Comparison of ENCODE assay signal across 17 cellular contexts in the genomic region with DNA sequence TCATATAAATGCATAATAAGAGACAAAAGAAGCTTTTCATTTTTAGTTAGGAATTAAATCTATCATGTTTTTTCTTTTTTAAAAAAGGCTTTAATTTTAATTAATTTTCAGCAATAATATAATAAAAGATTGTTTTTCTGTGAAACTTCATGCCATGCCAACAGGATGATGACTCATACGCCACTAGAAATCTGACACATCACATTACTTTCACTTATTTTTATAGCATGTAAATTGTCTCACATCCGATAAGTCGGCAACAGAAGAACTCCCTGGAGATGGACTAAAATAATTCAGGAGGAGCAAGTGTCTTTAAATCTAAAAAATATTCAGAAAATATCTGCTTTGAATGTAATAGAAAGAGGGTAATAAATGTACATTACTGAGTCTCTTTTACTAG.
DNase-seq lines count a peak whose midpoint lies in the region; ATAC-seq and TF ChIP-seq lines count a peak whose summit lies in the region.
"Had no signal": no experiment of that assay in that cellular context is flagged by ENCODE, and none has a peak within 500 bp of the region (broad histone marks: within the 10 kb centered on the region; RNA-seq: fewer than 3 reads in every experiment).

No MANE protein-coding gene starts in this region.

- no peaks in the 10 kb centered on the region for H3K9me3 Mint-ChIP-seq in stimulated activated memory B cell treated with anti-CD40 and anti-IgM and Interleukin-4, amounts not matched to agents 10 μg/mL and 1 μg/mL and 100 μg/mL, for 72 hours
- no peaks in the 10 kb centered on the region for H3K9me3 Mint-ChIP-seq in activated T-helper 2 cell treated with anti-CD3 and anti-CD28 coated beads, Interferon-gamma antibody, Interleukin-2, Interleukin-4, amounts not matched to agents 10 μg/mL and 5 μg/mL and 100 μg/mL, durations not matched to agents 14 hours and 24 hours and 36 hours
- H3K9me3 Mint-ChIP-seq: mesothelial cell of epicardium had no signal

- TF ChIP-seq CTCF in fibroblast of the aortic adventitia (IDR thresholded peaks at IDR 0.05; ENCODE audit: insufficient read depth, low read length) = no peak

- H3K27me3 Mint-ChIP-seq in stimulated activated memory B cell treated with anti-CD40 and anti-IgM and Interleukin-4, amounts not matched to agents 10 μg/mL and 1 μg/mL and 100 μg/mL, for 72 hours = no peaks in the 10 kb centered on the region
- H3K27me3 Mint-ChIP-seq in activated T-helper 2 cell treated with anti-CD3 and anti-CD28 coated beads, Interferon-gamma antibody, Interleukin-2, Interleukin-4, amounts not matched to agents 10 μg/mL and 5 μg/mL and 100 μg/mL, durations not matched to agents 14 hours and 24 hours and 36 hours (ENCODE audit: low read depth) = no peaks in the 10 kb centered on the region

- no peak overlapping the region for H3K4me3 Mint-ChIP-seq in stimulated activated memory B cell treated with anti-CD40 and anti-IgM and Interleukin-4, amounts not matched to agents 10 μg/mL and 1 μg/mL and 100 μg/mL, for 72 hours
- H3K4me3 Mint-ChIP-seq in activated T-helper 2 cell treated with anti-CD3 and anti-CD28 coated beads, Interferon-gamma antibody, Interleukin-2, Interleukin-4, amounts not matched to agents 10 μg/mL and 5 μg/mL and 100 μg/mL, durations not matched to agents 14 hours and 24 hours and 36 hours (ENCODE audit: low read depth) = no peak overlapping the region
- H3K4me3 Mint-ChIP-seq: activated CD8-positive, alpha-beta T cell treated with anti-CD3 and anti-CD28 coated beads, Interleukin-2, amount 10 ng/mL, durations not matched to agents 7 days and 5 days; mesothelial cell of epicardium had no signal

- peak; percentile 25 for DNase-seq in NCI-H446 treated with DMSO at 0.1 percent for 48 hours (lab: John Stamatoyannopoulos, UW)
- DNase-seq in NCI-H446 (lab: John Stamatoyannopoulos, UW) = no peak
- peak; percentile 16 for DNase-seq in SW480 (ENCODE audit: low spot score)
- DNase-seq in fibroblast of the aortic adventitia (ENCODE audit: low read depth) = peak; percentile 46
- no peak for DNase-seq in activated T-helper 2 cell treated with anti-CD3 and anti-CD28 coated beads, Interferon-gamma antibody, Interleukin-2, Interleukin-4, amounts not matched to agents 10 μg/mL and 5 μg/mL and 100 μg/mL, durations not matched to agents 14 hours and 24 hours and 36 hours (ENCODE audit: low spot score)
- no peak for DNase-seq in cardiac septum (ENCODE audit: low spot score)
- DNase-seq: activated CD8-positive, alpha-beta T cell treated with anti-CD3 and anti-CD28 coated beads, Interleukin-2, amount 10 ng/mL, durations not matched to agents 7 days and 5 days; activated naive CD4-positive, alpha-beta T cell; NCI-H1092 treated with DMSO at 0.1 percent for 48 hours; occipital lobe; Peyer's patch; stimulated activated CD4-positive, alpha-beta T cell treated with anti-CD3 and anti-CD28 coated beads, Interleukin-15, amount 100 ng/mL, for 24 hours; tibial artery had no signal

- H3K4me3 ChIP-seq in fibroblast of the aortic adventitia (ENCODE audit: low read depth, low read length) = no peak overlapping the region
- H3K4me3 ChIP-seq: HAP-1, Peyer's patch, tibial artery had no signal

- intact Hi-C loops in activated T-helper 2 cell treated with anti-CD3 and anti-CD28 coated beads, Interferon-gamma antibody, Interleukin-2, Interleukin-4, amounts not matched to agents 10 μg/mL and 5 μg/mL and 100 μg/mL, durations not matched to agents 14 hours and 24 hours and 36 hours (cut with micrococcal nuclease) = no loop called here
- intact Hi-C loops in cardiac septum (cut with DNase I) = no loop called here

- no peak for ATAC-seq in stimulated activated memory B cell treated with anti-CD40 and anti-IgM and Interleukin-4, amounts not matched to agents 10 μg/mL and 1 μg/mL and 100 μg/mL, for 72 hours
- no peak for ATAC-seq in GM19023 (IDR thresholded peaks at IDR 0.05; ENCODE audit: unreplicated experiment)
- ATAC-seq: activated CD8-positive, alpha-beta T cell treated with anti-CD3 and anti-CD28 coated beads, Interleukin-2, amount 10 ng/mL, durations not matched to agents 7 days and 5 days had no signal

- H3K27ac Mint-ChIP-seq in stimulated activated memory B cell treated with anti-CD40 and anti-IgM and Interleukin-4, amounts not matched to agents 10 μg/mL and 1 μg/mL and 100 μg/mL, for 72 hours = no peak overlapping the region
- H3K27ac Mint-ChIP-seq in activated T-helper 2 cell treated with anti-CD3 and anti-CD28 coated beads, Interferon-gamma antibody, Interleukin-2, Interleukin-4, amounts not matched to agents 10 μg/mL and 5 μg/mL and 100 μg/mL, durations not matched to agents 14 hours and 24 hours and 36 hours = no peak overlapping the region
- H3K27ac Mint-ChIP-seq: activated CD8-positive, alpha-beta T cell treated with anti-CD3 and anti-CD28 coated beads, Interleukin-2, amount 10 ng/mL, durations not matched to agents 7 days and 5 days; mesothelial cell of epicardium had no signal

- no peaks in the 10 kb centered on the region for H3K4me1 Mint-ChIP-seq in stimulated activated memory B cell treated with anti-CD40 and anti-IgM and Interleukin-4, amounts not matched to agents 10 μg/mL and 1 μg/mL and 100 μg/mL, for 72 hours
- H3K4me1 Mint-ChIP-seq in activated T-helper 2 cell treated with anti-CD3 and anti-CD28 coated beads, Interferon-gamma antibody, Interleukin-2, Interleukin-4, amounts not matched to agents 10 μg/mL and 5 μg/mL and 100 μg/mL, durations not matched to agents 14 hours and 24 hours and 36 hours (ENCODE audit: low read depth) = no peaks in the 10 kb centered on the region

- no peaks in the 10 kb centered on the region for H3K36me3 Mint-ChIP-seq in stimulated activated memory B cell treated with anti-CD40 and anti-IgM and Interleukin-4, amounts not matched to agents 10 μg/mL and 1 μg/mL and 100 μg/mL, for 72 hours
- no peaks in the 10 kb centered on the region for H3K36me3 Mint-ChIP-seq in activated T-helper 2 cell treated with anti-CD3 and anti-CD28 coated beads, Interferon-gamma antibody, Interleukin-2, Interleukin-4, amounts not matched to agents 10 μg/mL and 5 μg/mL and 100 μg/mL, durations not matched to agents 14 hours and 24 hours and 36 hours (ENCODE audit: low read depth)
- H3K36me3 Mint-ChIP-seq: mesothelial cell of epicardium had no signal

Comparison
In these comparisons a context has a peak if more than half of its experiments do, and no peak if none do; other contexts are left out.
1. DNase-seq: peak in NCI-H446 treated with DMSO at 0.1 percent for 48 hours (single experiment), SW480 (single experiment) and fibroblast of the aortic adventitia (single experiment); none in NCI-H446 (0 of 2), activated T-helper 2 cell treated with anti-CD3 and anti-CD28 coated beads, Interferon-gamma antibody, Interleukin-2, Interleukin-4, amounts not matched to agents 10 μg/mL and 5 μg/mL and 100 μg/mL, durations not matched to agents 14 hours and 24 hours and 36 hours (single experiment) and cardiac septum (single experiment).